8 cellular contexts compared by ENCODE assay signal in the genomic region with DNA sequence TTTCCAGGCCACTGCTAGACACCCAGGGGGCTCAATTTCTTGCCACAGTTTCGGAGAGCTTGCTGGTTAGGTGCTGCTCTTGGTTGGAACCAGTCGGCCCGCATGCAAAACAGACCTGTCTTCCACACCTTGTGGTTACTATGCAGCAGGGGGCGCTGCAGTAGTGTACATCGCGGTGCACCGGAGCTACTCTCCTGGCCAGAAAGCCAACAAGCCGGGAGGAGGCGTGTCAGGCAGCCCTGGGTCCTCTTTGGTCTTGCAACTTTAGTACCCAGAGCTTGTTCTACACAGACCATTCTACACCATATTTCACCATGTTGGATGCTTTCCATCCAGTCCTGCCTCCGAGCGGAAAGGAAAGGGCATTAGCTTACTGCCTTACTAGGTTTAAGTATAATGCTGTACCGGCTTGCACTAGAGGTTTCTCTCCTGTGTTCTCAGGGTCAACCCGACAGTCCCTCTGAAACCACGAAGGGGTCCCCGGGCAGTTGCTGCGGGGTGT. TPM values are rescaled to one million over a fixed set of nuclear protein-coding genes. Genes with fewer than 3 reads are reported as not detected.
A peak's percentile ranks its signal among the peaks of the same experiment; 100 is the strongest.
DNase-seq lines count a peak whose midpoint lies in the region; ATAC-seq, FAIRE-seq and TF ChIP-seq lines count a peak whose summit lies in the region.

No MANE protein-coding gene starts in this region.

- H3K9me3 Mint-ChIP-seq in immature natural killer cell, result no peaks in the 10 kb centered on the region

- peak; percentile 83 for DNase-seq in AG08396 (ENCODE audit: low spot score)
- DNase-seq in NCI-H2196 treated with DMSO at 0.1 percent for 48 hours (lab: John Stamatoyannopoulos, UW; ENCODE audit: unreplicated experiment), result peak; percentile 86
- DNase-seq in bronchial epithelial cell (ENCODE audit: low read depth), result peak; percentile 90
- peak; percentile 74 to 82 (median 80) for DNase-seq in immature natural killer cell
- peak; percentile 71 for DNase-seq in smooth muscle cell (lab: John Stamatoyannopoulos, UW; ENCODE audit: unreplicated experiment)

- H3K4me1 ChIP-seq in smooth muscle cell (ENCODE audit: low read depth), result peaks cover 5% of the 10 kb centered on the region

- H3K4me3 Mint-ChIP-seq in immature natural killer cell, result peak overlapping the region; percentile 94 to 98 (median 97)

- H3K9ac ChIP-seq in smooth muscle cell (ENCODE audit: low read depth), result peak overlapping the region; percentile 75

- no peak for FAIRE-seq in bronchial epithelial cell (lab: Jason Lieb, UNC)

- H3K9me3 ChIP-seq in smooth muscle cell (replicated peaks; ENCODE audit: low read depth), result no peaks in the 10 kb centered on the region

- WGBS in smooth muscle cell (ENCODE audit: low lambda C conversion rate), result 4% methylated on average over 16 of the region's 16 CpGs

- H3K27me3 Mint-ChIP-seq in immature natural killer cell (ENCODE audit: low read depth in 3 of 3), result peaks cover 1 to 16% (median 7%) of the 10 kb centered on the region in 3 donors

- peaks cover 28 to 29% of the 10 kb centered on the region in 2 donors for H3K4me1 Mint-ChIP-seq in immature natural killer cell

- H3K27ac ChIP-seq in smooth muscle cell (ENCODE audit: low read depth), result peak overlapping the region; percentile 86

- H3K36me3 ChIP-seq in bronchial epithelial cell (ENCODE audit: control insufficient read depth, insufficient read depth, low read length) (no peaks in the 10 kb centered on the region), smooth muscle cell (ENCODE audit: low read depth) (no peaks in the 10 kb centered on the region)

- peak overlapping the region; percentile 92 to 97 (median 94) for H3K27ac Mint-ChIP-seq in immature natural killer cell

- H4K20me1 ChIP-seq in smooth muscle cell (ENCODE audit: low read depth), result no peaks in the 10 kb centered on the region

- H3K79me2 ChIP-seq in smooth muscle cell (ENCODE audit: low read depth), result peaks cover 13% of the 10 kb centered on the region

- no peaks in the 10 kb centered on the region for H3K36me3 Mint-ChIP-seq in immature natural killer cell

- peak overlapping the region; percentile 94 for H3K4me2 ChIP-seq in smooth muscle cell

- H3K27me3 ChIP-seq in bronchial epithelial cell (ENCODE audit: control insufficient read depth, insufficient read depth, low read length) (no peaks in the 10 kb centered on the region), smooth muscle cell (ENCODE audit: low read depth) (no peaks in the 10 kb centered on the region)

- no peaks in the 10 kb centered on the region for H3F3A ChIP-seq in smooth muscle cell (ENCODE audit: low read depth)

- ATAC-seq in GM18909 (IDR thresholded peaks at IDR 0.05; ENCODE audit: poor library complexity, unreplicated experiment) (peak; percentile 65), HG03159 (IDR thresholded peaks at IDR 0.05; ENCODE audit: unreplicated experiment) (peak; percentile 62)

- peak overlapping the region; percentile 80 for H3K4me3 ChIP-seq in WI38 (ENCODE audit: low read depth, low read length)
- H3K4me3 ChIP-seq in bronchial epithelial cell (ENCODE audit: low read depth, low read length), result peak overlapping the region; percentile 73
- H3K4me3 ChIP-seq in smooth muscle cell, result peak overlapping the region; percentile 82

- TF ChIP-seq CTCF in WI38 (IDR thresholded peaks at IDR 0.05; ENCODE audit: low read depth, low read length) (peak; percentile 62), bronchial epithelial cell (IDR thresholded peaks at IDR 0.05; ENCODE audit: insufficient read depth, low read length, severe bottlenecking) (peak; percentile 93), smooth muscle cell (IDR thresholded peaks at IDR 0.05; ENCODE audit: borderline replicate concordance, insufficient read depth, poor library complexity, severe bottlenecking) (peak; percentile 84)

- peak overlapping the region; percentile 88 for H2AFZ ChIP-seq in smooth muscle cell (ENCODE audit: low read depth)

RNA-seq across cellular contexts. Expression of a gene that starts 0.9 kb away (rescaled TPM):
- total RNA-seq in bronchial epithelial cell (9.3 and 10.5 TPM in 2 replicates), smooth muscle cell (10.6 and 12.6 TPM in 2 replicates)
- polyA plus RNA-seq in immature natural killer cell (not detected), smooth muscle cell (0.71 and 1.2 TPM in 2 replicates)

Comparison
In these comparisons a context has a peak if more than half of its experiments do, and no peak if none do; other contexts are left out.
1. Peak in every context shown above with its lines: DNase-seq, ATAC-seq, H3K4me3 ChIP-seq and H3K27ac ChIP-seq.